In genomic region chr1:19648689-19649088, GRCh38 we compare ENCODE assay signal across 11 cellular contexts. TPM values are rescaled to one million over a fixed set of nuclear protein-coding genes. Genes with fewer than 3 reads are reported as not detected.
A peak's percentile ranks its signal among the peaks of the same experiment; 100 is the strongest.
DNase-seq lines count a peak whose midpoint lies in the region; ATAC-seq, FAIRE-seq and TF ChIP-seq lines count a peak whose summit lies in the region.
"Had no signal": no experiment of that assay in that cellular context is flagged by ENCODE, and none has a peak within 500 bp of the region (broad histone marks: within the 10 kb centered on the region; RNA-seq: fewer than 3 reads in every experiment).

No MANE protein-coding gene starts in this region.

- no peak overlapping the region for H3K9ac ChIP-seq in GM12878 (ENCODE audit: control insufficient read depth, insufficient read depth, low read length)

- BruUV-seq in GM12878 (replicated peaks; lab: Mats Ljungman, UMichigan): no TSS peak

- SMC1A ChIA-PET in GM12878 (lab: Charles Lee; ENCODE audit: uncharacterized antibody, unreplicated experiment): interaction anchor here (1.1 kb wide), 1 partner anchor 258 kb away, joined by 3 read pairs; no protein-coding TSS in a partner anchor

- H3K27me3 ChIP-seq in cardiac muscle cell (peaks cover 37% of the 10 kb centered on the region), GM12878 (replicated peaks in 1 of 2; ENCODE audit: control insufficient read depth in 2 of 2, insufficient read depth in 2 of 2, low read length in 1 of 2) (peaks cover under 1% of the 10 kb centered on the region in 2 experiments; a peak in 3 of 4 replicates), upper lobe of right lung (no peaks in the 10 kb centered on the region), left lung (peaks cover 6 to 36% of the 10 kb centered on the region in 2 donors)

- no peaks in the 10 kb centered on the region for H4K20me1 ChIP-seq in GM12878 (ENCODE audit: control insufficient read depth, insufficient read depth)

- no peaks in the 10 kb centered on the region for H3K9me3 ChIP-seq in cardiac muscle cell (ENCODE audit: low read depth)
- H3K9me3 ChIP-seq in GM12878 (replicated peaks; ENCODE audit: control insufficient read depth, insufficient read depth, low read length): no peaks in the 10 kb centered on the region
- no peaks in the 10 kb centered on the region for H3K9me3 ChIP-seq in upper lobe of right lung
- H3K9me3 ChIP-seq in left lung: no peaks in the 10 kb centered on the region

- no peaks in the 10 kb centered on the region for H3K79me2 ChIP-seq in GM12878 (ENCODE audit: control insufficient read depth, insufficient read depth, low read length)

- intact Hi-C loops in left ventricle myocardium superior (cut with micrococcal nuclease) (no loop called here), GM12878 (cut with micrococcal nuclease; ENCODE audit: unreplicated experiment) (no loop called here), upper lobe of right lung (cut with DNase I) (no loop called here), left lung (cut with DNase I) (loop anchor here in 1 of 2 donors (10.0 kb wide), 1 partner anchor 154 kb away; no protein-coding TSS in a partner anchor)

- H3K4me3 ChIP-seq in cardiac muscle cell: no peak overlapping the region
- no peak overlapping the region for H3K4me3 ChIP-seq in GM12878
- peak overlapping the region; percentile 30 for H3K4me3 ChIP-seq in upper lobe of right lung
- no peak overlapping the region for H3K4me3 ChIP-seq in left lung

- H3K36me3 ChIP-seq in cardiac muscle cell (no peaks in the 10 kb centered on the region), GM12878 (ENCODE audit: control insufficient read depth in 2 of 2, insufficient read depth in 2 of 2, low read length in 1 of 2) (no peaks in the 10 kb centered on the region), upper lobe of right lung (no peaks in the 10 kb centered on the region), left lung (no peaks in the 10 kb centered on the region)

- no peak for TF ChIP-seq RAD21 in GM12878 (IDR thresholded peaks at IDR 0.05; ENCODE audit: insufficient read depth, low read depth, low read length)

- ATAC-seq in left ventricle myocardium superior (no peak), GM12878 (no peak), upper lobe of right lung (no peak), HG03565 (IDR thresholded peaks at IDR 0.05; ENCODE audit: unreplicated experiment) (no peak), left lung (no peak), HG03460 (IDR thresholded peaks at IDR 0.05; ENCODE audit: unreplicated experiment) (no peak)

- TF ChIP-seq CTCF in cardiac muscle cell (IDR thresholded peaks at IDR 0.05; ENCODE audit: low read depth, low read length) (peak; percentile 20), GM12878 (IDR thresholded peaks at IDR 0.05 in 2 of 3, conservative IDR thresholded peaks at IDR 0.05 in 1 of 3; ENCODE audit: control insufficient read depth in 2 of 3, extremely low read depth in 1 of 3, insufficient read depth in 1 of 3, low read depth in 3 of 3, low read length in 3 of 3) (peak in 2 of 3 experiments; percentile 9 to 19; a peak in 3 of 6 replicates), upper lobe of right lung (IDR thresholded peaks at IDR 0.05) (peak; percentile 15), left lung (IDR thresholded peaks at IDR 0.05) (no peak)

- RAD21 ChIA-PET in GM12878 (lab: Charles Lee; ENCODE audit: unreplicated experiment): no interaction called here

- TF ChIP-seq POLR2A in GM12878 (IDR thresholded peaks at IDR 0.05; ENCODE audit: low read depth, low read length): no peak

- in situ Hi-C loops in GM12878 (cut with MboI): loop anchor here (5.0 kb wide), 1 partner anchor 256 kb away; no protein-coding TSS in a partner anchor

- FAIRE-seq in GM12878 (lab: Jason Lieb, UNC): no peak

- WGBS in GM12878 (ENCODE audit: insufficient coverage, insufficient replicate concordance, low lambda C conversion rate, missing lambda C conversion rate): 55% methylated on average over 8 of the region's 11 CpGs

- no peak overlapping the region for H3K4me2 ChIP-seq in GM12878 (ENCODE audit: control insufficient read depth, insufficient read depth)

- no peak for TF ChIP-seq EP300 in GM12878 (IDR thresholded peaks at IDR 0.05; ENCODE audit: borderline replicate concordance in 1 of 2, control insufficient read depth in 1 of 2, low read depth in 2 of 2, low read length in 2 of 2)

- DNase-seq in cardiac muscle cell (ENCODE audit: low read depth in 1 of 2, low spot score in 1 of 2) (no peak), left ventricle myocardium superior (no peak), GM12878 (ENCODE audit: low read depth, low spot score) (no peak), iris pigment epithelial cell (ENCODE audit: low read depth) (peak; percentile 31), upper lobe of right lung (no peak), left lung (no peak)
- DNase-seq: Calu3 had no signal

- H2AFZ ChIP-seq in GM12878 (ENCODE audit: control insufficient read depth, low read depth, low read length): no peak overlapping the region

- H3K4me1 ChIP-seq in cardiac muscle cell (ENCODE audit: low read depth) (no peaks in the 10 kb centered on the region), GM12878 (ENCODE audit: control insufficient read depth, insufficient read depth, low read length) (no peaks in the 10 kb centered on the region), upper lobe of right lung (peaks cover 29% of the 10 kb centered on the region), left lung (peaks cover 2 to 43% of the 10 kb centered on the region in 2 donors)

- no peak overlapping the region for H3K27ac ChIP-seq in cardiac muscle cell
- no peak overlapping the region for H3K27ac ChIP-seq in GM12878 (ENCODE audit: control insufficient read depth, insufficient read depth)
- H3K27ac ChIP-seq in upper lobe of right lung: peak overlapping the region; percentile 36
- H3K27ac ChIP-seq in left lung: peak overlapping the region in 1 of 2 donors; percentile 33

- POLR2A ChIA-PET in GM12878 (lab: Charles Lee): no interaction called here

- CTCF ChIA-PET in GM12878 (lab: Yijun Ruan, JAX): interaction anchor here (1.0 to 2.7 kb wide), 5 partner anchors 12 to 258 kb away, joined by 3 to 10 read pairs (median 4); no protein-coding TSS in a partner anchor

TF ChIP-seq in GM12878, 131 proteins besides CTCF, POLR2A, EP300 and RAD21 (continues in another document):
- TF ChIP-seq RFX5 (IDR thresholded peaks at IDR 0.05; ENCODE audit: low read depth, low read length): no peak
- no peak for TF ChIP-seq BHLHE40 (IDR thresholded peaks at IDR 0.05; ENCODE audit: borderline replicate concordance in 1 of 2, low read depth in 2 of 2, low read length in 1 of 2)
- TF ChIP-seq, protein P1, sequence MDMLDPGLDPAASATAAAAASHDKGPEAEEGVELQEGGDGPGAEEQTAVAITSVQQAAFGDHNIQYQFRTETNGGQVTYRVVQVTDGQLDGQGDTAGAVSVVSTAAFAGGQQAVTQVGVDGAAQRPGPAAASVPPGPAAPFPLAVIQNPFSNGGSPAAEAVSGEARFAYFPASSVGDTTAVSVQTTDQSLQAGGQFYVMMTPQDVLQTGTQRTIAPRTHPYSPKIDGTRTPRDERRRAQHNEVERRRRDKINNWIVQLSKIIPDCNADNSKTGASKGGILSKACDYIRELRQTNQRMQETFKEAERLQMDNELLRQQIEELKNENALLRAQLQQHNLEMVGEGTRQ (IDR thresholded peaks at IDR 0.05; ENCODE audit: borderline replicate concordance, low read depth, low read length): no peak

RNA-seq across cellular contexts. Expression of gene NBL1, which starts 4.6 kb away (rescaled TPM):
- total RNA-seq in cardiac muscle cell (1.4 and 3.3 TPM in 2 replicates), left ventricle myocardium superior (49.1 TPM), GM12878 (2014; rRNA removed) (1.0 and 1.8 TPM in 2 replicates), GM12878 (2014; rRNA removed; fragmentation: Illumina TruSeq; extraction: Trizol) (0.69 and 0.81 TPM in 2 replicates), GM12878 (2021) (1.9 and 2.4 TPM in 2 replicates), upper lobe of right lung (218 TPM), left lung (100 to 1,000 TPM in 1 of 2 donors, 10 to 100 TPM in 1; 90.4 to 180 TPM)
- polyA plus RNA-seq in cardiac muscle cell (1.9 and 3.3 TPM in 2 replicates), GM12878 (2011; rRNA removed) (0.35 and 0.83 TPM in 2 replicates), GM12878 (2014; fragmentation: Illumina TruSeq; extraction: Trizol) (0.14 and 0.40 TPM in 2 replicates), GM12878 (2014; fragmentation: Nextera tagmentation; extraction: Ambion mirVana) (under 1 TPM in 1 of 2 experiments, not detected in 1; 0.13 TPM), GM12878 (2014; rRNA removed) (0.82 and 1.2 TPM in 2 replicates), GM12878 (2016; fragmentation: Nextera tagmentation; extraction: Ambion mirVana) (under 1 TPM; 0.36 to 0.45 TPM)
- 0.29 and 0.94 TPM in 2 replicates for total RNA-seq in GM12878 (2013; cell fraction: nucleolus; rRNA removed)
- polyA plus RNA-seq in GM12878 (2011; ENCODE audit: low read depth): 0.59 TPM
- 0.75 and 2.0 TPM in 2 replicates for polyA plus RNA-seq in GM12878 (2011; cell fraction: cytosol; rRNA removed)
- polyA plus RNA-seq in GM12878 (2011; cell fraction: nucleus; rRNA removed): 0.47 and 1.1 TPM in 2 replicates
- polyA plus RNA-seq in GM12878 (2012): 1.2 and 1.4 TPM in 2 replicates
- polyA minus RNA-seq in GM12878 (2011; rRNA and poly(A)+ RNA removed): 0.41 and 0.73 TPM in 2 replicates
- 1.5 and 3.0 TPM in 2 replicates for polyA minus RNA-seq in GM12878 (2011; cell fraction: cytosol; rRNA and poly(A)+ RNA removed)
- polyA minus RNA-seq in GM12878 (2011; cell fraction: nucleus; rRNA and poly(A)+ RNA removed): 0.36 and 0.77 TPM in 2 replicates

RNA-seq across cellular contexts. Expression of gene HTR6, which starts 16.0 kb away (rescaled TPM):
- total RNA-seq in cardiac muscle cell (not detected in 2 replicates), left ventricle myocardium superior (not detected), GM12878 (2014; rRNA removed) (1.0 and 1.2 TPM in 2 replicates), GM12878 (2014; rRNA removed; fragmentation: Illumina TruSeq; extraction: Trizol) (0.28 and 0.31 TPM in 2 replicates), GM12878 (2021) (4.3 and 5.3 TPM in 2 replicates), upper lobe of right lung (not detected), left lung (not detected)
- polyA plus RNA-seq in cardiac muscle cell (not detected in 2 replicates), GM12878 (2011; rRNA removed) (0.03 TPM in 1 of 2 replicates, not detected in the other), GM12878 (2014; fragmentation: Illumina TruSeq; extraction: Trizol) (0.22 TPM in 1 of 2 replicates, not detected in the other), GM12878 (2014; fragmentation: Nextera tagmentation; extraction: Ambion mirVana) (not detected), GM12878 (2014; rRNA removed) (2.7 and 3.8 TPM in 2 replicates), GM12878 (2016; fragmentation: Nextera tagmentation; extraction: Ambion mirVana) (1 to 10 TPM; 2.2 to 2.5 TPM)
- total RNA-seq in GM12878 (2013; cell fraction: nucleolus; rRNA removed): 0.38 TPM in 1 of 2 replicates, not detected in the other
- polyA plus RNA-seq in GM12878 (2011; ENCODE audit: low read depth): not detected
- 0.12 and 0.15 TPM in 2 replicates for polyA plus RNA-seq in GM12878 (2011; cell fraction: cytosol; rRNA removed)
- 0.41 and 0.49 TPM in 2 replicates for polyA plus RNA-seq in GM12878 (2011; cell fraction: nucleus; rRNA removed)
- 0.37 and 0.69 TPM in 2 replicates for polyA plus RNA-seq in GM12878 (2012)
- polyA minus RNA-seq in GM12878 (2011; rRNA and poly(A)+ RNA removed): 0.10 TPM in 1 of 2 replicates, not detected in the other
- 0.42 TPM in 1 of 2 replicates, not detected in the other for polyA minus RNA-seq in GM12878 (2011; cell fraction: cytosol; rRNA and poly(A)+ RNA removed)
- 0.29 TPM in 1 of 2 replicates, not detected in the other for polyA minus RNA-seq in GM12878 (2011; cell fraction: nucleus; rRNA and poly(A)+ RNA removed)
- total RNA-seq: Calu3, NCI-H460, neural crest cell had no signal

Comparison
In these comparisons a context has a peak if more than half of its experiments do, and no peak if none do; other contexts are left out.
1. RNA of gene NBL1, which starts 4.6 kb away (total RNA-seq): 218 TPM in upper lobe of right lung (single experiment), 90.4 to 180 TPM in left lung and 49.1 TPM in left ventricle myocardium superior (single experiment); 0.29 to 2.4 TPM in GM12878 and 1.4 to 3.3 TPM in cardiac muscle cell; every median in the first group is over 10 times any median in the second.
2. CTCF ChIP-seq: peak in cardiac muscle cell (single experiment), GM12878 (2 of 3) and upper lobe of right lung (single experiment); none in left lung (0 of 2).